Comparison of ENCODE assay signal across 21 cellular contexts in genomic region chr2:234588054-234588430, GRCh38.
DNase-seq lines count a peak whose midpoint lies in the region; ATAC-seq, FAIRE-seq and TF ChIP-seq lines count a peak whose summit lies in the region.
"Had no signal": no experiment of that assay in that cellular context is flagged by ENCODE, and none has a peak within 500 bp of the region (broad histone marks: within the 10 kb centered on the region; RNA-seq: fewer than 3 reads in every experiment).

No MANE protein-coding gene starts in this region.

- no peaks in the 10 kb centered on the region for H3K27me3 ChIP-seq in astrocyte (ENCODE audit: insufficient read depth, low read length)
- no peaks in the 10 kb centered on the region for H3K27me3 ChIP-seq in lung (ENCODE audit: control insufficient read depth, insufficient read depth)
- H3K27me3 ChIP-seq in foreskin keratinocyte: peaks cover 5% of the 10 kb centered on the region
- H3K27me3 ChIP-seq: BE2C, SJCRH30 had no signal

- H3K4me1 ChIP-seq in astrocyte (ENCODE audit: insufficient read depth, low read length) (peaks cover 15% of the 10 kb centered on the region), lung (ENCODE audit: control insufficient read depth in 2 of 2, insufficient read depth in 2 of 2, low read length in 2 of 2) (no peaks in the 10 kb centered on the region), foreskin keratinocyte (no peaks in the 10 kb centered on the region)
- H3K4me1 ChIP-seq: BE2C, SJCRH30 had no signal

- TF ChIP-seq CTCF in astrocyte (IDR thresholded peaks at IDR 0.05; ENCODE audit: insufficient read depth, low read depth, low read length) (no peak), lung (IDR thresholded peaks at IDR 0.05; ENCODE audit: control extremely low read depth, extremely low read depth) (no peak), foreskin keratinocyte (conservative IDR thresholded peaks at IDR 0.05) (no peak)

- 74 to 92% methylated on average over 4 of the region's 4 CpGs for WGBS in lung, 2 donors

- peaks cover 14% of the 10 kb centered on the region for H3K4me1 Mint-ChIP-seq in astrocyte (ENCODE audit: low read depth, unreplicated experiment)
- H3K4me1 Mint-ChIP-seq in stimulated activated naive B cell treated with anti-CD40 and anti-IgM and Interleukin-4, amounts not matched to agents 10 μg/mL and 1 μg/mL and 100 μg/mL, for 72 hours: peaks cover 4 to 5% of the 10 kb centered on the region in 2 donors

- H3K36me3 ChIP-seq in astrocyte (ENCODE audit: insufficient read depth, low read length) (no peaks in the 10 kb centered on the region), lung (ENCODE audit: control insufficient read depth in 2 of 2, insufficient read depth in 2 of 2, low read length in 2 of 2) (no peaks in the 10 kb centered on the region)
- H3K36me3 ChIP-seq: BE2C, SJCRH30 had no signal

- H3K36me3 Mint-ChIP-seq in astrocyte (ENCODE audit: low read depth, unreplicated experiment): no peaks in the 10 kb centered on the region
- H3K36me3 Mint-ChIP-seq in stimulated activated naive B cell treated with anti-CD40 and anti-IgM and Interleukin-4, amounts not matched to agents 10 μg/mL and 1 μg/mL and 100 μg/mL, for 72 hours: no peaks in the 10 kb centered on the region

- no peaks in the 10 kb centered on the region for H4K20me1 ChIP-seq in astrocyte (ENCODE audit: insufficient read depth, low read length)

- DNase-seq in NCI-H510A treated with DMSO at 0.1 percent for 48 hours (lab: John Stamatoyannopoulos, UW) (peak; percentile 25), NCI-H510A (lab: John Stamatoyannopoulos, UW) (no peak), astrocyte (ENCODE audit: low read depth) (peak; percentile 83), lung (ENCODE audit: low spot score) (peak; percentile 39), KBM-7 (no peak), foreskin keratinocyte (no peak), GOT3 (lab: John Stamatoyannopoulos, UW) (no peak)
- DNase-seq in stimulated activated naive B cell treated with anti-CD40 and anti-IgM and Interleukin-4, amounts not matched to agents 10 μg/mL and 1 μg/mL and 100 μg/mL, for 72 hours: no peak
- DNase-seq: BE2C; Calu3; CD4-positive, alpha-beta T cell; HFFc6; KG1; NCI-H1048; NCI-H1436 treated with DMSO at 0.1 percent for 48 hours; NCI-H2081 treated with DMSO at 0.1 percent for 48 hours; NCI-H345; PC-3; SJCRH30 had no signal

- FAIRE-seq in astrocyte (lab: Jason Lieb, UNC): no peak
- FAIRE-seq: H54 had no signal

- no peak overlapping the region for H2AFZ ChIP-seq in astrocyte (ENCODE audit: low read depth, low read length)

- peaks cover 12% of the 10 kb centered on the region for H3K27me3 Mint-ChIP-seq in astrocyte (ENCODE audit: low read depth, unreplicated experiment)
- H3K27me3 Mint-ChIP-seq in stimulated activated naive B cell treated with anti-CD40 and anti-IgM and Interleukin-4, amounts not matched to agents 10 μg/mL and 1 μg/mL and 100 μg/mL, for 72 hours: peaks cover 0 to 9% of the 10 kb centered on the region in 2 donors

- no peaks in the 10 kb centered on the region for H3K9me3 ChIP-seq in astrocyte (ENCODE audit: insufficient read depth, low read depth, low read length)
- no peaks in the 10 kb centered on the region for H3K9me3 ChIP-seq in lung (ENCODE audit: control insufficient read depth in 2 of 2, insufficient read depth in 1 of 2, low read length in 1 of 2)
- H3K9me3 ChIP-seq: BE2C, SJCRH30 had no signal

- no peak overlapping the region for H3K27ac Mint-ChIP-seq in astrocyte (ENCODE audit: unreplicated experiment)
- H3K27ac Mint-ChIP-seq in stimulated activated naive B cell treated with anti-CD40 and anti-IgM and Interleukin-4, amounts not matched to agents 10 μg/mL and 1 μg/mL and 100 μg/mL, for 72 hours: no peak overlapping the region
- H3K27ac Mint-ChIP-seq: CD4-positive, alpha-beta T cell; HFFc6 had no signal

- ATAC-seq in lung (ENCODE audit: insufficient read depth, low FRiP score): no peak
- no peak for ATAC-seq in foreskin keratinocyte
- no peak for ATAC-seq in stimulated activated naive B cell treated with anti-CD40 and anti-IgM and Interleukin-4, amounts not matched to agents 10 μg/mL and 1 μg/mL and 100 μg/mL, for 72 hours (replicated peaks)
- ATAC-seq: PC-3 had no signal

- in situ Hi-C loops in KBM-7 (cut with MboI; ENCODE audit: low pct_unique_long_range_greater_than_20kb, low sequenced_read_pairs): no loop called here

- no peak overlapping the region for H3K4me3 ChIP-seq in astrocyte (ENCODE audit: insufficient read depth, low read depth, low read length)
- no peak overlapping the region for H3K4me3 ChIP-seq in lung
- H3K4me3 ChIP-seq: SJCRH30 had no signal

- H3K9ac ChIP-seq in astrocyte (ENCODE audit: low read length): no peak overlapping the region

- peak overlapping the region; percentile 33 for H3K27ac ChIP-seq in astrocyte (ENCODE audit: low read depth, low read length)
- H3K27ac ChIP-seq in lung (ENCODE audit: low read depth in 1 of 2, low read length in 1 of 2): no peak overlapping the region
- no peak overlapping the region for H3K27ac ChIP-seq in foreskin keratinocyte
- H3K27ac ChIP-seq: 22Rv1, SJCRH30 had no signal

- H3K9me3 Mint-ChIP-seq in astrocyte (ENCODE audit: unreplicated experiment): no peaks in the 10 kb centered on the region
- H3K9me3 Mint-ChIP-seq in stimulated activated naive B cell treated with anti-CD40 and anti-IgM and Interleukin-4, amounts not matched to agents 10 μg/mL and 1 μg/mL and 100 μg/mL, for 72 hours: no peaks in the 10 kb centered on the region
- H3K9me3 Mint-ChIP-seq: CD4-positive, alpha-beta T cell; HFFc6 had no signal

- H3K4me2 ChIP-seq in astrocyte (ENCODE audit: low read length): peak overlapping the region; percentile 39

- H3K79me2 ChIP-seq in astrocyte (ENCODE audit: insufficient read depth, low read length): no peaks in the 10 kb centered on the region

- H3K4me3 Mint-ChIP-seq in astrocyte (ENCODE audit: unreplicated experiment): no peak overlapping the region
- H3K4me3 Mint-ChIP-seq in stimulated activated naive B cell treated with anti-CD40 and anti-IgM and Interleukin-4, amounts not matched to agents 10 μg/mL and 1 μg/mL and 100 μg/mL, for 72 hours: no peak overlapping the region
- H3K4me3 Mint-ChIP-seq: CD4-positive, alpha-beta T cell; HFFc6 had no signal

Comparison
In these comparisons a context has a peak if more than half of its experiments do, and no peak if none do; other contexts are left out.
1. DNase-seq: peak in NCI-H510A treated with DMSO at 0.1 percent for 48 hours (single experiment), astrocyte (single experiment) and lung (single experiment); none in NCI-H510A (single experiment), KBM-7 (single experiment), foreskin keratinocyte (0 of 2), stimulated activated naive B cell treated with anti-CD40 and anti-IgM and Interleukin-4, amounts not matched to agents 10 μg/mL and 1 μg/mL and 100 μg/mL, for 72 hours (single experiment) and GOT3 (single experiment).